In genomic region chr9:73152445-73152844, GRCh38 we compare ENCODE assay signal across 9 cellular contexts. TPM values are rescaled to one million over a fixed set of nuclear protein-coding genes. Genes with fewer than 3 reads are reported as not detected.
A peak's percentile ranks its signal among the peaks of the same experiment; 100 is the strongest.
DNase-seq lines count a peak whose midpoint lies in the region; ATAC-seq and TF ChIP-seq lines count a peak whose summit lies in the region.
"Had no signal": no experiment of that assay in that cellular context is flagged by ENCODE, and none has a peak within 500 bp of the region (broad histone marks: within the 10 kb centered on the region; RNA-seq: fewer than 3 reads in every experiment).

No MANE protein-coding gene starts in this region.

- DNase-seq in BJ (ENCODE audit: low read depth): no peak
- peak; percentile 11 for DNase-seq in NCI-H69 (lab: John Stamatoyannopoulos, UW)
- DNase-seq in dorsolateral prefrontal cortex: no peak
- DNase-seq in naive thymus-derived CD4-positive, alpha-beta T cell: no peak
- no peak for DNase-seq in NCI-H2227 (lab: John Stamatoyannopoulos, UW; ENCODE audit: unreplicated experiment)
- no peak for DNase-seq in NCI-H2196 treated with DMSO at 0.1 percent for 48 hours (lab: John Stamatoyannopoulos, UW; ENCODE audit: unreplicated experiment)

- peaks cover 43 to 46% of the 10 kb centered on the region in 2 donors for H3K4me1 ChIP-seq in naive thymus-derived CD4-positive, alpha-beta T cell (ENCODE audit: control insufficient read depth in 2 of 2, insufficient read depth in 2 of 2, low read length in 2 of 2)

- H3K36me3 Mint-ChIP-seq in naive thymus-derived CD4-positive, alpha-beta T cell: peaks cover 0 to 22% (median 0%) of the 10 kb centered on the region in 5 donors

- H3K4me3 Mint-ChIP-seq in naive thymus-derived CD4-positive, alpha-beta T cell: peak overlapping the region; percentile 81 to 98 (median 90)

- peak overlapping the region; percentile 86 to 98 (median 96) for H3K27ac Mint-ChIP-seq in naive thymus-derived CD4-positive, alpha-beta T cell

- CTCF ChIA-PET in BJ (lab: Yijun Ruan, JAX): interaction anchor here (1.5 to 2.2 kb wide), 2 partner anchors 24 to 45 kb away, joined by 4 to 13 read pairs; no protein-coding TSS in a partner anchor
- CTCF ChIA-PET in naive thymus-derived CD4-positive, alpha-beta T cell (lab: Charles Lee): no interaction called here

- H3K9me3 Mint-ChIP-seq in naive thymus-derived CD4-positive, alpha-beta T cell: no peaks in the 10 kb centered on the region

- no peaks in the 10 kb centered on the region for H3K36me3 ChIP-seq in BJ (ENCODE audit: control insufficient read depth, insufficient read depth, low read length)
- H3K36me3 ChIP-seq in naive thymus-derived CD4-positive, alpha-beta T cell (ENCODE audit: control insufficient read depth in 2 of 3, insufficient read depth in 3 of 3, low read length in 3 of 3): no peaks in the 10 kb centered on the region

- peaks cover 46 to 94% (median 76%) of the 10 kb centered on the region in 7 donors for H3K4me1 Mint-ChIP-seq in naive thymus-derived CD4-positive, alpha-beta T cell

- H3K27ac ChIP-seq in dorsolateral prefrontal cortex: peak overlapping the region in 23 of 59 donors; percentile 3 to 74 (median 22)
- H3K27ac ChIP-seq in naive thymus-derived CD4-positive, alpha-beta T cell (ENCODE audit: low read depth, low read length): peak overlapping the region; percentile 77

- no peaks in the 10 kb centered on the region for H3K9me3 ChIP-seq in naive thymus-derived CD4-positive, alpha-beta T cell (ENCODE audit: control insufficient read depth in 2 of 3, low read length in 3 of 3)

- ATAC-seq in naive thymus-derived CD4-positive, alpha-beta T cell: no peak
- ATAC-seq in HG03095 (IDR thresholded peaks at IDR 0.05; ENCODE audit: unreplicated experiment) (no peak), HG03354 (IDR thresholded peaks at IDR 0.05; ENCODE audit: poor library complexity, severe bottlenecking, unreplicated experiment) (no peak)

- intact Hi-C loops in dorsolateral prefrontal cortex (cut with DNase I): no loop called here
- intact Hi-C loops in naive thymus-derived CD4-positive, alpha-beta T cell (cut with micrococcal nuclease): loop anchor here (2.0 to 10.0 kb wide), 8 partner anchors 14 to 1932 kb away; partner anchors contain the start of genes C9orf40 (in 1 of the 2), CARNMT1 (in 1 of the 2), CEMIP2 (in 1 of the 2) and NMRK1 (in 1 of the 2)

- POLR2A ChIA-PET in BJ (lab: Charles Lee): interaction anchor here (0.7 kb wide), 1 partner anchor 730 kb away, joined by 3 read pairs; no protein-coding TSS in a partner anchor
- POLR2A ChIA-PET in naive thymus-derived CD4-positive, alpha-beta T cell (lab: Charles Lee): interaction anchor here (1.3 to 1.5 kb wide), 3 partner anchors 11 to 38 kb away, joined by 4 to 12 read pairs (median 6); no protein-coding TSS in a partner anchor

- no peaks in the 10 kb centered on the region for H3K27me3 ChIP-seq in BJ (ENCODE audit: control insufficient read depth, insufficient read depth, low read length)
- no peaks in the 10 kb centered on the region for H3K27me3 ChIP-seq in dorsolateral prefrontal cortex
- H3K27me3 ChIP-seq in naive thymus-derived CD4-positive, alpha-beta T cell (ENCODE audit: control insufficient read depth in 2 of 2, insufficient read depth in 2 of 2, low read length in 2 of 2): no peaks in the 10 kb centered on the region

- TF ChIP-seq CTCF in BJ (IDR thresholded peaks at IDR 0.05; ENCODE audit: insufficient read depth, low read depth, low read length) (no peak), dorsolateral prefrontal cortex (IDR thresholded peaks at IDR 0.05 in 54 of 56, conservative IDR thresholded peaks at IDR 0.05 in 2 of 56; ENCODE audit: low read depth in 1 of 56, partially characterized antibody in 56 of 56) (no peak)

- peak overlapping the region; percentile 52 for H3K4me3 ChIP-seq in BJ (ENCODE audit: low read depth, low read length)
- H3K4me3 ChIP-seq in dorsolateral prefrontal cortex: peak overlapping the region in 50 of 59 donors; percentile 1 to 55 (median 30)
- peak overlapping the region; percentile 67 for H3K4me3 ChIP-seq in naive thymus-derived CD4-positive, alpha-beta T cell (ENCODE audit: low read length)
- H3K4me3 ChIP-seq: GM12878 had no signal

- H3K27me3 Mint-ChIP-seq in naive thymus-derived CD4-positive, alpha-beta T cell: peaks cover 0 to 2% (median 0%) of the 10 kb centered on the region in 5 donors

RNA-seq across cellular contexts. Expression of gene ANXA1, which starts 0.8 kb away (rescaled TPM):
- 581 and 1,031 TPM in 2 replicates for polyA plus RNA-seq in BJ (2011; rRNA removed)
- polyA minus RNA-seq in BJ (2011; rRNA and poly(A)+ RNA removed): 193 and 221 TPM in 2 replicates
- total RNA-seq in dorsolateral prefrontal cortex: 10 to 100 TPM in 111 of 120 experiments, 1 to 10 TPM in 9; 8.2 to 56.0 (median 17.2) TPM
- total RNA-seq in naive thymus-derived CD4-positive, alpha-beta T cell: 100 to 1,000 TPM in 3 of 5 experiments, 10 to 100 TPM in 2; 90.2 to 649 (median 145) TPM
- 100 to 1,000 TPM; 102 to 163 TPM for polyA plus RNA-seq in naive thymus-derived CD4-positive, alpha-beta T cell

Comparison
In these comparisons a context has a peak if more than half of its experiments do, and no peak if none do; other contexts are left out.
1. intact Hi-C loops: an anchor here in naive thymus-derived CD4-positive, alpha-beta T cell (2.0 to 10.0 kb wide); none called in dorsolateral prefrontal cortex.